ENCODE assay signal across 23 cellular contexts in the genomic region with DNA sequence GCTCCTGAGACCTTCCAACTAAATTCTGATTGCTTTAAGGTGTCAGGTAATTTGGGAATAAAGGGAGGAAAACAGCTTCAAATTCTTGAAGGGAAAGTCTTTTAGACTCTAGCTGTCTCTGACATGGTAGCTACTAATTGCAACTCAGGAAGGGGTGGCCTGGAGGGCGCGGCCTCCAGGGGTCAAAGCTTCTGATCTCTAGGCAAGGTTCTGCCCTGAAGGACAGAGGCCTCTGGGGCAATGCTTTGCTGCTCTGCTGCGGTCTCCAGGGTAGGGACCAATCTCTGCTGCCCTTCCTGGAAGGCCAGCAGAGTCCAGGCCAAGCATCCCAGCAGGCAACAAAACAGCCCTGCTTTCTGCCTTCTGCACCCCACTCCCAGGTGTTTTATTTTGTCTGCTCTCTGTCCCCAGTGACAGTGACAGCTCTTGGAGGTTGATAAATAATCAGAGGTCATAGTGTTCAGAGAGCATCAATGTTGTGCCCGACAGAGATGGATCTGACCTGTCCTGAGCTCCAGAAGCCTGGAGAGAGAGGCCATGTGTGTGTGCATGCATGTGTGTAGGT.
"Had no signal": no experiment of that assay in that cellular context is flagged by ENCODE, and none has a peak within 500 bp of the region (broad histone marks: within the 10 kb centered on the region; RNA-seq: fewer than 3 reads in every experiment).

No MANE protein-coding gene starts in this region.

- H3K27me3 ChIP-seq: breast epithelium, tibial artery had no signal

- H3K4me3 Mint-ChIP-seq: activated CD4-positive, alpha-beta memory T cell treated with anti-CD3 and anti-CD28 coated beads, Interleukin-2, amount 10 ng/mL, durations not matched to agents 7 days and 5 days; activated CD4-positive, alpha-beta T cell treated with anti-CD3 and anti-CD28 coated beads, Interleukin-2, amount 10 ng/mL, durations not matched to agents 24 days and 14 days; activated naive CD8-positive, alpha-beta T cell treated with anti-CD3 and anti-CD28 coated beads, Interleukin-2, amount 50 U/mL, for 24 hours; activated T-cell treated with anti-CD3 and anti-CD28 coated beads, Interleukin-2, amount 50 U/mL, for 24 hours had no signal

- H3K4me1 Mint-ChIP-seq: activated CD4-positive, alpha-beta memory T cell treated with anti-CD3 and anti-CD28 coated beads, Interleukin-2, amount 10 ng/mL, durations not matched to agents 7 days and 5 days; activated CD4-positive, alpha-beta T cell treated with anti-CD3 and anti-CD28 coated beads, Interleukin-2, amount 10 ng/mL, durations not matched to agents 24 days and 14 days had no signal

- H3K27ac ChIP-seq: breast epithelium, heart left ventricle, suprapubic skin, tibial artery had no signal

- H3K27ac Mint-ChIP-seq: activated CD4-positive, alpha-beta memory T cell treated with anti-CD3 and anti-CD28 coated beads, Interleukin-2, amount 10 ng/mL, durations not matched to agents 7 days and 5 days; activated CD4-positive, alpha-beta T cell treated with anti-CD3 and anti-CD28 coated beads, Interleukin-2, amount 10 ng/mL, durations not matched to agents 24 days and 14 days; activated naive CD8-positive, alpha-beta T cell treated with anti-CD3 and anti-CD28 coated beads, Interleukin-2, amount 50 U/mL, for 24 hours; activated T-cell treated with anti-CD3 and anti-CD28 coated beads, Interleukin-2, amount 50 U/mL, for 24 hours had no signal

- ATAC-seq: activated naive CD8-positive, alpha-beta T cell treated with anti-CD3 and anti-CD28 coated beads, Interleukin-2, amount 50 U/mL, for 24 hours; esophagus mucosa; heart left ventricle; right cardiac atrium had no signal

- H3K36me3 ChIP-seq: breast epithelium, heart left ventricle, suprapubic skin, tibial artery had no signal

- H3K9me3 ChIP-seq: breast epithelium, heart left ventricle, suprapubic skin, tibial artery had no signal

- H3K4me1 ChIP-seq: breast epithelium had no signal

- H3K9me3 Mint-ChIP-seq: activated CD4-positive, alpha-beta memory T cell treated with anti-CD3 and anti-CD28 coated beads, Interleukin-2, amount 10 ng/mL, durations not matched to agents 7 days and 5 days; activated CD4-positive, alpha-beta T cell treated with anti-CD3 and anti-CD28 coated beads, Interleukin-2, amount 10 ng/mL, durations not matched to agents 24 days and 14 days; activated naive CD8-positive, alpha-beta T cell treated with anti-CD3 and anti-CD28 coated beads, Interleukin-2, amount 50 U/mL, for 24 hours; activated T-cell treated with anti-CD3 and anti-CD28 coated beads, Interleukin-2, amount 50 U/mL, for 24 hours had no signal

- H3K4me3 ChIP-seq: breast epithelium, heart left ventricle, lung, suprapubic skin, tibial artery had no signal

- DNase-seq: activated CD4-positive, alpha-beta memory T cell treated with anti-CD3 and anti-CD28 coated beads, Interleukin-2, amount 10 ng/mL, durations not matched to agents 7 days and 5 days; activated CD4-positive, alpha-beta T cell treated with anti-CD3 and anti-CD28 coated beads, Interleukin-2, amount 10 ng/mL, durations not matched to agents 24 days and 14 days; activated CD4-positive, CD25-positive, alpha-beta regulatory T cell treated with anti-CD3 and anti-CD28 coated beads, Interleukin-2, amount 50 U/mL, for 72 hours; activated CD8-positive, alpha-beta memory T cell treated with anti-CD3 and anti-CD28 coated beads, Interleukin-2, amount 50 U/mL, for 48 hours; activated gamma-delta T cell; activated naive CD4-positive, alpha-beta T cell treated with anti-CD3 and anti-CD28 coated beads, Interleukin-2, amount 50 U/mL, for 16 hours; activated naive CD8-positive, alpha-beta T cell treated with anti-CD3 and anti-CD28 coated beads, Interleukin-2, amount 50 U/mL, for 24 hours; activated T-cell treated with anti-CD3 and anti-CD28 coated beads, Interleukin-2, amount 50 U/mL, for 24 hours; amygdala; central memory CD4-positive, alpha-beta T cell; foreskin fibroblast; hypothalamus; mesendoderm; occipital lobe; right cardiac atrium; stimulated activated naive CD4-positive, alpha-beta T cell; T1000; tibial artery had no signal
